20 cellular contexts compared by ENCODE assay signal in genomic region chr9:93218161-93218560, GRCh38. TPM values are rescaled to one million over a fixed set of nuclear protein-coding genes. Genes with fewer than 3 reads are reported as not detected.
DNase-seq lines count a peak whose midpoint lies in the region; ATAC-seq and TF ChIP-seq lines count a peak whose summit lies in the region.
"Had no signal": no experiment of that assay in that cellular context is flagged by ENCODE, and none has a peak within 500 bp of the region (broad histone marks: within the 10 kb centered on the region; RNA-seq: fewer than 3 reads in every experiment).

No MANE protein-coding gene starts in this region.

- no peak overlapping the region for H2BK5ac ChIP-seq in mesenchymal stem cell (ENCODE audit: low read depth, low read length, poor library complexity, severe bottlenecking)

- intact Hi-C loops in esophagus muscularis mucosa (cut with DNase I) (no loop called here), right cardiac atrium (cut with DNase I) (no loop called here), posterior vena cava (cut with DNase I) (no loop called here)

- H4K8ac ChIP-seq in mesenchymal stem cell (ENCODE audit: low read length), result no peak overlapping the region

- H3K4ac ChIP-seq in mesenchymal stem cell (ENCODE audit: low read depth in 1 of 2, low read length in 2 of 2), result no peak overlapping the region

- H3K9me3 ChIP-seq in esophagus muscularis mucosa (peaks cover 0 to 8% (median 2%) of the 10 kb centered on the region in 4 donors), right cardiac atrium (ENCODE audit: control insufficient read depth, low read length) (no peaks in the 10 kb centered on the region), mesenchymal stem cell (ENCODE audit: control insufficient read depth, low read length) (peaks cover 14% of the 10 kb centered on the region)
- H3K9me3 ChIP-seq: MG63 had no signal

- WGBS in esophagus muscularis mucosa, result 89% methylated on average over 6 of the region's 6 CpGs
- WGBS in right cardiac atrium, result 73% methylated on average over 6 of the region's 6 CpGs
- WGBS in mesenchymal stem cell, result 93% methylated on average over 6 of the region's 6 CpGs

- H2AFZ ChIP-seq in mesenchymal stem cell (ENCODE audit: low read depth, low read length), result no peak overlapping the region

- H2BK120ac ChIP-seq in mesenchymal stem cell (ENCODE audit: low read depth, low read length), result no peak overlapping the region

- H3K9ac ChIP-seq in mesenchymal stem cell (ENCODE audit: low read length), result no peak overlapping the region

- no peak overlapping the region for H3K18ac ChIP-seq in mesenchymal stem cell (ENCODE audit: low read depth in 1 of 2, low read length in 2 of 2)

- ATAC-seq in right cardiac atrium, result peak; percentile 76 to 77
- no peak for ATAC-seq in stimulated activated naive B cell treated with anti-CD40 and anti-IgM and Interleukin-4, amounts not matched to agents 10 μg/mL and 1 μg/mL and 100 μg/mL, for 72 hours (replicated peaks)
- no peak for ATAC-seq in activated CD4-positive, CD25-positive, alpha-beta regulatory T cell treated with anti-CD3 and anti-CD28 coated beads, Interleukin-2, amount 50 U/mL, for 24 hours
- no peak for ATAC-seq in HG03280 (IDR thresholded peaks at IDR 0.05; ENCODE audit: unreplicated experiment)
- ATAC-seq in GM18498 (IDR thresholded peaks at IDR 0.05; ENCODE audit: unreplicated experiment), result no peak
- ATAC-seq: CD8-positive, alpha-beta T cell had no signal

- no peak for TF ChIP-seq EP300 in esophagus muscularis mucosa (IDR thresholded peaks at IDR 0.05)

- H3K36me3 ChIP-seq in esophagus muscularis mucosa, result no peaks in the 10 kb centered on the region
- H3K36me3 ChIP-seq in mesenchymal stem cell (ENCODE audit: control insufficient read depth in 1 of 2, insufficient read depth in 2 of 2, low read depth in 1 of 2, low read length in 2 of 2), result no peaks in the 10 kb centered on the region
- H3K36me3 ChIP-seq: MG63 had no signal

- H2BK15ac ChIP-seq in mesenchymal stem cell (ENCODE audit: low read depth, poor library complexity, severe bottlenecking), result no peak overlapping the region

- H3K4me1 Mint-ChIP-seq in stimulated activated naive B cell treated with anti-CD40 and anti-IgM and Interleukin-4, amounts not matched to agents 10 μg/mL and 1 μg/mL and 100 μg/mL, for 72 hours, result peaks cover 7 to 15% of the 10 kb centered on the region in 2 donors

- no peak overlapping the region for H3K4me3 Mint-ChIP-seq in stimulated activated naive B cell treated with anti-CD40 and anti-IgM and Interleukin-4, amounts not matched to agents 10 μg/mL and 1 μg/mL and 100 μg/mL, for 72 hours
- H3K4me3 Mint-ChIP-seq: B cell; CD8-positive, alpha-beta T cell had no signal

- no peak overlapping the region for H2BK12ac ChIP-seq in mesenchymal stem cell (ENCODE audit: low read length in 2 of 2)

- H3K4me1 ChIP-seq in esophagus muscularis mucosa (peaks cover 29 to 70% (median 54%) of the 10 kb centered on the region in 4 donors), right cardiac atrium (ENCODE audit: control insufficient read depth, insufficient read depth, low read length) (peaks cover 5% of the 10 kb centered on the region), mesenchymal stem cell (ENCODE audit: control insufficient read depth, insufficient read depth, low read depth, low read length) (peaks cover 2% of the 10 kb centered on the region)

- no peak overlapping the region for H3K4me2 ChIP-seq in mesenchymal stem cell (ENCODE audit: low read length, poor library complexity, severe bottlenecking)

- H3K27ac ChIP-seq in esophagus muscularis mucosa (replicated peaks in 1 of 4), result peak overlapping the region in 3 of 4 donors; percentile 18 to 50 (median 20)
- H3K27ac ChIP-seq in right cardiac atrium (ENCODE audit: low read length), result peak overlapping the region; percentile 79
- H3K27ac ChIP-seq in mesenchymal stem cell (ENCODE audit: low read length, poor library complexity, severe bottlenecking), result no peak overlapping the region

- TF ChIP-seq POLR2A in esophagus muscularis mucosa (IDR thresholded peaks at IDR 0.05; ENCODE audit: low read depth), result no peak

- no peak overlapping the region for H3K14ac ChIP-seq in mesenchymal stem cell (ENCODE audit: low read length in 2 of 2)

- no peak overlapping the region for H2AK5ac ChIP-seq in mesenchymal stem cell (ENCODE audit: low read length, severe bottlenecking)

- peak overlapping the region; percentile 20 for H3K27ac Mint-ChIP-seq in stimulated activated naive B cell treated with anti-CD40 and anti-IgM and Interleukin-4, amounts not matched to agents 10 μg/mL and 1 μg/mL and 100 μg/mL, for 72 hours
- H3K27ac Mint-ChIP-seq: B cell; CD8-positive, alpha-beta T cell had no signal

- H3K4me3 ChIP-seq in esophagus muscularis mucosa (no peak overlapping the region), right cardiac atrium (ENCODE audit: low read length) (no peak overlapping the region), mesenchymal stem cell (ENCODE audit: insufficient read depth in 1 of 2, low read depth in 1 of 2, low read length in 2 of 2) (no peak overlapping the region)
- H3K4me3 ChIP-seq: MG63 had no signal

- TF ChIP-seq CTCF in esophagus muscularis mucosa (IDR thresholded peaks at IDR 0.05), result no peak

- H3K27me3 ChIP-seq in esophagus muscularis mucosa (no peaks in the 10 kb centered on the region), right cardiac atrium (ENCODE audit: control insufficient read depth, insufficient read depth) (no peaks in the 10 kb centered on the region), mesenchymal stem cell (ENCODE audit: control insufficient read depth in 1 of 2, insufficient read depth in 1 of 2, low read length in 2 of 2) (no peaks in the 10 kb centered on the region)
- H3K27me3 ChIP-seq: MG63 had no signal

- H3K36me3 Mint-ChIP-seq in stimulated activated naive B cell treated with anti-CD40 and anti-IgM and Interleukin-4, amounts not matched to agents 10 μg/mL and 1 μg/mL and 100 μg/mL, for 72 hours, result peaks cover 5% of the 10 kb centered on the region in 2 donors
- H3K36me3 Mint-ChIP-seq: CD8-positive, alpha-beta T cell had no signal

- DNase-seq in esophagus muscularis mucosa (ENCODE audit: extremely low spot score) (no peak), right cardiac atrium (peak in 2 of 3 donors; percentile 69 to 71), posterior vena cava (ENCODE audit: low spot score) (peak; percentile 69), mesenchymal stem cell (no peak)
- DNase-seq in stimulated activated naive B cell treated with anti-CD40 and anti-IgM and Interleukin-4, amounts not matched to agents 10 μg/mL and 1 μg/mL and 100 μg/mL, for 72 hours, result no peak
- DNase-seq: ACHN, DND-41, GF-D8, MG63, NCI-H1092 treated with DMSO at 0.1 percent for 48 hours, NCI-H1694, NCI-H2107, NCI-H226, NCI-H526 treated with DMSO at 0.1 percent for 48 hours, SHP77 treated with DMSO at 0.1 percent for 48 hours had no signal

- H3K27me3 Mint-ChIP-seq in stimulated activated naive B cell treated with anti-CD40 and anti-IgM and Interleukin-4, amounts not matched to agents 10 μg/mL and 1 μg/mL and 100 μg/mL, for 72 hours, result peaks cover 9 to 13% of the 10 kb centered on the region in 2 donors

- H4K91ac ChIP-seq in mesenchymal stem cell (ENCODE audit: low read length), result no peak overlapping the region

- no peaks in the 10 kb centered on the region for H3K79me1 ChIP-seq in mesenchymal stem cell (replicated peaks; ENCODE audit: low read length, poor library complexity, severe bottlenecking)

- no peak overlapping the region for H3K23ac ChIP-seq in mesenchymal stem cell (ENCODE audit: low read length in 2 of 2)

- H3K9me3 Mint-ChIP-seq in stimulated activated naive B cell treated with anti-CD40 and anti-IgM and Interleukin-4, amounts not matched to agents 10 μg/mL and 1 μg/mL and 100 μg/mL, for 72 hours, result peaks cover 6 to 8% of the 10 kb centered on the region in 2 donors

RNA-seq across cellular contexts. Expression of gene WNK2, which starts 34.2 kb away (rescaled TPM):
- 10 to 100 TPM; 18.6 to 89.9 (median 40.8) TPM for total RNA-seq in esophagus muscularis mucosa
- 100 to 1,000 TPM; 217 to 322 (median 278) TPM for total RNA-seq in right cardiac atrium
- 167 TPM for polyA plus RNA-seq in right cardiac atrium
- 10 to 100 TPM; 34.8 to 39.5 TPM for total RNA-seq in posterior vena cava
- polyA plus RNA-seq in mesenchymal stem cell (2013, experiment 1 of 2), result 0.01 TPM
- polyA plus RNA-seq in mesenchymal stem cell (2013, experiment 2 of 2), result 0.03 TPM
- total RNA-seq: B cell had no signal

Comparison
In these comparisons a context has a peak if more than half of its experiments do, and no peak if none do; other contexts are left out.
1. DNase-seq: peak in right cardiac atrium (2 of 3) and posterior vena cava (single experiment); none in esophagus muscularis mucosa (single experiment), stimulated activated naive B cell treated with anti-CD40 and anti-IgM and Interleukin-4, amounts not matched to agents 10 μg/mL and 1 μg/mL and 100 μg/mL, for 72 hours (single experiment) and mesenchymal stem cell (single experiment).
2. ATAC-seq: peak in right cardiac atrium (2 of 2); none in stimulated activated naive B cell treated with anti-CD40 and anti-IgM and Interleukin-4, amounts not matched to agents 10 μg/mL and 1 μg/mL and 100 μg/mL, for 72 hours (0 of 2), activated CD4-positive, CD25-positive, alpha-beta regulatory T cell treated with anti-CD3 and anti-CD28 coated beads, Interleukin-2, amount 50 U/mL, for 24 hours (0 of 2), HG03280 (single experiment) and GM18498 (single experiment).